In genomic region chr1:27886353-27886679, GRCh38 we compare ENCODE assay signal across 10 cellular contexts. TPM values are rescaled to one million over a fixed set of nuclear protein-coding genes. Genes with fewer than 3 reads are reported as not detected.
DNase-seq lines count a peak whose midpoint lies in the region; ATAC-seq and TF ChIP-seq lines count a peak whose summit lies in the region.
"Had no signal": no experiment of that assay in that cellular context is flagged by ENCODE, and none has a peak within 500 bp of the region (broad histone marks: within the 10 kb centered on the region; RNA-seq: fewer than 3 reads in every experiment).

No MANE protein-coding gene starts in this region.

- peaks cover 43% of the 10 kb centered on the region for H3K36me3 ChIP-seq in CD4-positive, alpha-beta memory T cell (ENCODE audit: insufficient read depth, low read length)

- TF ChIP-seq CTCF in natural killer cell (IDR thresholded peaks at IDR 0.05), result no peak

- peaks cover 33 to 87% (median 64%) of the 10 kb centered on the region in 4 donors for H3K4me1 Mint-ChIP-seq in CD4-positive, alpha-beta memory T cell
- H3K4me1 Mint-ChIP-seq in IgD-negative memory B cell, result peaks cover 50 to 69% (median 56%) of the 10 kb centered on the region in 3 donors
- H3K4me1 Mint-ChIP-seq in natural killer cell, result peaks cover 63 to 70% of the 10 kb centered on the region in 2 donors

- no peaks in the 10 kb centered on the region for H3K27me3 ChIP-seq in CD4-positive, alpha-beta memory T cell (ENCODE audit: insufficient read depth, low read length)

- peak overlapping the region in 4 of 8 donors; percentile 15 to 89 (median 64) for H3K4me3 Mint-ChIP-seq in CD4-positive, alpha-beta memory T cell
- peak overlapping the region in 1 of 4 donors; percentile 80 for H3K4me3 Mint-ChIP-seq in IgD-negative memory B cell
- peak overlapping the region; percentile 86 for H3K4me3 Mint-ChIP-seq in natural killer cell

- no peaks in the 10 kb centered on the region for H3K9me3 Mint-ChIP-seq in CD4-positive, alpha-beta memory T cell
- no peaks in the 10 kb centered on the region for H3K9me3 Mint-ChIP-seq in IgD-negative memory B cell
- H3K9me3 Mint-ChIP-seq in natural killer cell, result no peaks in the 10 kb centered on the region

- CTCF ChIA-PET in CD4-positive, alpha-beta memory T cell (lab: Charles Lee; ENCODE audit: partially characterized antibody), result interaction anchor here (1.0 kb wide), 1 partner anchor 29 kb away, joined by 4 read pairs; no protein-coding TSS in a partner anchor

- peaks cover 60 to 77% of the 10 kb centered on the region in 2 donors for H3K36me3 Mint-ChIP-seq in CD4-positive, alpha-beta memory T cell
- peaks cover 11% of the 10 kb centered on the region for H3K36me3 Mint-ChIP-seq in IgD-negative memory B cell
- peaks cover 15% of the 10 kb centered on the region for H3K36me3 Mint-ChIP-seq in natural killer cell

- no peaks in the 10 kb centered on the region for H3K27me3 Mint-ChIP-seq in CD4-positive, alpha-beta memory T cell
- H3K27me3 Mint-ChIP-seq in IgD-negative memory B cell, result peaks cover 2% of the 10 kb centered on the region
- no peaks in the 10 kb centered on the region for H3K27me3 Mint-ChIP-seq in natural killer cell (ENCODE audit: low read depth in 2 of 2)

- POLR2A ChIA-PET in CD4-positive, alpha-beta memory T cell (lab: Charles Lee; ENCODE audit: partially characterized antibody), result interaction anchor here (1.3 to 2.6 kb wide), 3 partner anchors 11 to 29 kb away, joined by 4 to 17 read pairs (median 5); partner anchors contain the start of gene THEMIS2

- peaks cover 62% of the 10 kb centered on the region for H3K4me1 ChIP-seq in CD4-positive, alpha-beta memory T cell (ENCODE audit: insufficient read depth, low read length)

- H3K27ac Mint-ChIP-seq in CD4-positive, alpha-beta memory T cell, result peak overlapping the region in 6 of 7 donors; percentile 61 to 94 (median 91)
- H3K27ac Mint-ChIP-seq in IgD-negative memory B cell, result peak overlapping the region; percentile 93 to 95 (median 93)
- peak overlapping the region; percentile 96 to 99 for H3K27ac Mint-ChIP-seq in natural killer cell

- no peak for DNase-seq in CD4-positive, alpha-beta memory T cell
- DNase-seq in natural killer cell (no peak), superior temporal gyrus (ENCODE audit: extremely low spot score) (no peak), posterior cingulate gyrus (no peak)
- DNase-seq: erythroblast, mucosa of descending colon had no signal

- WGBS in adipose tissue, 3 donors, result 57 to 91% (median 67%) methylated on average over 2 of the region's 2 CpGs

- H3K4me3 ChIP-seq in CD4-positive, alpha-beta memory T cell (ENCODE audit: low read length in 2 of 2), result no peak overlapping the region
- H3K4me3 ChIP-seq: mucosa of descending colon had no signal

- intact Hi-C loops in CD4-positive, alpha-beta memory T cell (cut with micrococcal nuclease), result loop anchor here (2.0 kb wide), 2 partner anchors 14 to 28 kb away; partner anchors contain the start of gene THEMIS2
- intact Hi-C loops in natural killer cell (cut with micrococcal nuclease), result no loop called here
- intact Hi-C loops in posterior cingulate gyrus (cut with DNase I), result no loop called here

- H3K27ac ChIP-seq in CD4-positive, alpha-beta memory T cell (ENCODE audit: low read depth, low read length), result peak overlapping the region; percentile 37
- peak overlapping the region; percentile 55 for H3K27ac ChIP-seq in adipose tissue (ENCODE audit: low read depth, low read length)

- ATAC-seq in natural killer cell (peak in 1 of 3 donors; percentile 10), HG02840 (IDR thresholded peaks at IDR 0.05; ENCODE audit: low FRiP score, unreplicated experiment) (no peak)
- ATAC-seq: Panc1 had no signal

- no peaks in the 10 kb centered on the region for H3K9me3 ChIP-seq in CD4-positive, alpha-beta memory T cell (ENCODE audit: control insufficient read depth in 1 of 2, low read length in 2 of 2)
- H3K9me3 ChIP-seq: mucosa of descending colon had no signal

RNA-seq across cellular contexts. Expression of gene THEMIS2, which starts 14.0 kb away (rescaled TPM):
- total RNA-seq in CD4-positive, alpha-beta memory T cell, result 10 to 100 TPM; 60.5 to 64.8 TPM
- polyA plus RNA-seq in CD4-positive, alpha-beta memory T cell, result 10 to 100 TPM; 39.3 to 68.5 TPM
- polyA plus RNA-seq in IgD-negative memory B cell, result 70.0 TPM
- polyA plus RNA-seq in adipose tissue, result 10 to 100 TPM in 2 of 3 donors, 1 to 10 TPM in 1; 4.8 to 38.9 (median 26.1) TPM
- 100 to 1,000 TPM; 104 to 234 (median 122) TPM for total RNA-seq in natural killer cell

RNA-seq across cellular contexts. Expression of gene RPA2, which starts 28.1 kb away (rescaled TPM):
- 10 to 100 TPM; 60.5 to 66.1 TPM for total RNA-seq in CD4-positive, alpha-beta memory T cell
- polyA plus RNA-seq in CD4-positive, alpha-beta memory T cell, result 100 to 1,000 TPM; 189 to 259 TPM
- polyA plus RNA-seq in IgD-negative memory B cell (163 TPM), adipose tissue (10 to 100 TPM; 17.3 to 39.1 (median 22.7) TPM)
- 10 to 100 TPM; 40.6 to 60.1 (median 50.1) TPM for total RNA-seq in natural killer cell

RNA-seq across cellular contexts. Expression of gene SMPDL3B, which starts 48.5 kb away (rescaled TPM):
- not detected for total RNA-seq in CD4-positive, alpha-beta memory T cell
- polyA plus RNA-seq in CD4-positive, alpha-beta memory T cell, result not detected
- polyA plus RNA-seq in IgD-negative memory B cell (not detected), adipose tissue (10 to 100 TPM in 1 of 3 donors, 1 to 10 TPM in 2; 1.0 to 20.3 (median 1.1) TPM)
- under 1 TPM; 0.24 to 0.88 (median 0.75) TPM for total RNA-seq in natural killer cell

RNA-seq across cellular contexts. Expression of gene PPP1R8, which starts 55.7 kb away (rescaled TPM):
- 10 to 100 TPM; 40.8 to 45.8 TPM for total RNA-seq in CD4-positive, alpha-beta memory T cell
- 10 to 100 TPM; 27.8 to 39.2 TPM for polyA plus RNA-seq in CD4-positive, alpha-beta memory T cell
- polyA plus RNA-seq in IgD-negative memory B cell (31.7 TPM), adipose tissue (10 to 100 TPM; 12.3 to 27.6 (median 26.9) TPM)
- 10 to 100 TPM; 25.6 to 36.4 (median 28.0) TPM for total RNA-seq in natural killer cell
